ENCODE assay signal across 17 cellular contexts in the genomic region with DNA sequence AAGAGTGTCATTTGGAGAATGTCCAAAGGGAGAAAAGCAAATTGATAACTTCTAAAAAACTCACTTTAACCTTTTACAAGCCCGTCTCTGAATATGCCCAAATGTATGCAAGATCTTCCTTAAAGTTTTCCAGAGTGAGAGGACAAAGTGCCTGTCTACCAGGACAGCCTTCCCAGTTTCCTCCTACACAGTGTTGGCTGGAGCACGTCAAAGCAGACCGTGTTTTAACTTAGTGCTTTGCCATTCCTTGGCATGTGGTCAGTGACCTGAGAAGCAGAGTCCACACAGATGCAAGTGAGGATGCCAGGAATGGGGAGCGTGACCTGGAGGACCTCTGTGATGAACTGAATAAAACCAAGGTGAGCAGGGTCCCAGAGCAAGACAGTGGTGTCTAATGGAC.
DNase-seq lines count a peak whose midpoint lies in the region; ATAC-seq, FAIRE-seq and TF ChIP-seq lines count a peak whose summit lies in the region.
"Had no signal": no experiment of that assay in that cellular context is flagged by ENCODE, and none has a peak within 500 bp of the region (broad histone marks: within the 10 kb centered on the region; RNA-seq: fewer than 3 reads in every experiment).

No MANE protein-coding gene starts in this region.

- CTCF ChIA-PET in activated naive CD4-positive, alpha-beta T cell treated with anti-CD3 and anti-CD28 coated beads, Interleukin-2, amount 10 ng/mL, durations not matched to agents 7 days and 5 days (lab: Charles Lee) = no interaction called here

- H3K4me1 ChIP-seq in right lobe of liver = no peaks in the 10 kb centered on the region
- H3K4me1 ChIP-seq: foreskin keratinocyte had no signal

- no peaks in the 10 kb centered on the region for H3K9me3 ChIP-seq in right lobe of liver

- peaks cover 0 to 10% (median 4%) of the 10 kb centered on the region in 5 experiments for H3K9me3 Mint-ChIP-seq in brain
- H3K9me3 Mint-ChIP-seq in activated naive CD4-positive, alpha-beta T cell treated with anti-CD3 and anti-CD28 coated beads, Interleukin-2, amount 10 ng/mL, durations not matched to agents 7 days and 5 days = no peaks in the 10 kb centered on the region
- H3K9me3 Mint-ChIP-seq: effector memory CD8-positive, alpha-beta T cell had no signal

- no peaks in the 10 kb centered on the region for H3K36me3 ChIP-seq in right lobe of liver

- peaks cover 21% of the 10 kb centered on the region for H3K4me1 Mint-ChIP-seq in brain
- H3K4me1 Mint-ChIP-seq in activated naive CD4-positive, alpha-beta T cell treated with anti-CD3 and anti-CD28 coated beads, Interleukin-2, amount 10 ng/mL, durations not matched to agents 7 days and 5 days = no peaks in the 10 kb centered on the region

- H3K4me3 ChIP-seq in right lobe of liver (no peak overlapping the region), skin epidermis (no peak overlapping the region)

- 66% methylated on average over 4 of the region's 4 CpGs for WGBS in right lobe of liver (ENCODE audit: insufficient coverage, low coverage, low lambda C conversion rate, missing lambda C conversion rate)

- TF ChIP-seq POLR2A in right lobe of liver (IDR thresholded peaks at IDR 0.05) = no peak

- DNase-seq in HTR-8/SVneo (ENCODE audit: insufficient read length, low spot score) (no peak), right lobe of liver (no peak), NCI-H1105 treated with DMSO at 0.1 percent for 48 hours (lab: John Stamatoyannopoulos, UW) (no peak), pons (ENCODE audit: low spot score) (no peak)
- no peak for DNase-seq in central memory CD4-positive, alpha-beta T cell
- no peak for DNase-seq in activated naive CD4-positive, alpha-beta T cell treated with anti-CD3 and anti-CD28 coated beads, Interleukin-2, amount 10 ng/mL, durations not matched to agents 7 days and 5 days
- DNase-seq: activated CD4-positive, CD25-positive, alpha-beta regulatory T cell; activated effector memory CD4-positive, alpha-beta T cell treated with anti-CD3 and anti-CD28 coated beads, Interleukin-2, amount 50 U/mL, for 16 hours; effector memory CD8-positive, alpha-beta T cell; H9; naive thymus-derived CD8-positive, alpha-beta T cell; NCI-H146; stimulated activated CD4-positive, alpha-beta T cell treated with anti-CD3 and anti-CD28 coated beads, Interleukin-1b, Interleukin-23, amount 100 ng/mL, for 48 hours had no signal

- FAIRE-seq in HTR-8/SVneo (lab: Jason Lieb, UNC) = peak; percentile 48

- H3K27ac ChIP-seq in right lobe of liver (peak overlapping the region; percentile 21 to 63 (median 39)), skin epidermis (peak overlapping the region in 16 of 21 experiments; percentile 2 to 78 (median 44))
- H3K27ac ChIP-seq: foreskin keratinocyte had no signal

- H3K4me3 Mint-ChIP-seq in brain = peak overlapping the region in 1 of 5 experiments; percentile 22
- no peak overlapping the region for H3K4me3 Mint-ChIP-seq in activated naive CD4-positive, alpha-beta T cell treated with anti-CD3 and anti-CD28 coated beads, Interleukin-2, amount 10 ng/mL, durations not matched to agents 7 days and 5 days
- H3K4me3 Mint-ChIP-seq: B cell; effector memory CD8-positive, alpha-beta T cell; H9; naive thymus-derived CD8-positive, alpha-beta T cell had no signal

- intact Hi-C loops in right lobe of liver (cut with DNase I) = no loop called here

- peaks cover 18% of the 10 kb centered on the region for H3K27me3 Mint-ChIP-seq in brain
- H3K27me3 Mint-ChIP-seq in activated naive CD4-positive, alpha-beta T cell treated with anti-CD3 and anti-CD28 coated beads, Interleukin-2, amount 10 ng/mL, durations not matched to agents 7 days and 5 days = peaks cover 38% of the 10 kb centered on the region

- H3K27me3 ChIP-seq in right lobe of liver = no peaks in the 10 kb centered on the region

- H3K27ac Mint-ChIP-seq in brain = peak overlapping the region in 3 of 5 experiments; percentile 46 to 92 (median 92)
- H3K27ac Mint-ChIP-seq in activated naive CD4-positive, alpha-beta T cell treated with anti-CD3 and anti-CD28 coated beads, Interleukin-2, amount 10 ng/mL, durations not matched to agents 7 days and 5 days = no peak overlapping the region
- H3K27ac Mint-ChIP-seq: effector memory CD8-positive, alpha-beta T cell; H9; naive thymus-derived CD8-positive, alpha-beta T cell had no signal

- TF ChIP-seq CTCF in brain (conservative IDR thresholded peaks at IDR 0.05) (no peak), right lobe of liver (IDR thresholded peaks at IDR 0.05) (no peak)

- no peaks in the 10 kb centered on the region for H3K36me3 Mint-ChIP-seq in brain
- no peaks in the 10 kb centered on the region for H3K36me3 Mint-ChIP-seq in activated naive CD4-positive, alpha-beta T cell treated with anti-CD3 and anti-CD28 coated beads, Interleukin-2, amount 10 ng/mL, durations not matched to agents 7 days and 5 days
- H3K36me3 Mint-ChIP-seq: naive thymus-derived CD8-positive, alpha-beta T cell had no signal

- no peak for ATAC-seq in right lobe of liver
- ATAC-seq: effector memory CD8-positive, alpha-beta T cell; foreskin keratinocyte; naive thymus-derived CD8-positive, alpha-beta T cell had no signal
